8 cellular contexts compared by ENCODE assay signal in genomic region chr11:117226388-117227385, GRCh38. TPM values are rescaled to one million over a fixed set of nuclear protein-coding genes. Genes with fewer than 3 reads are reported as not detected.
DNase-seq lines count a peak whose midpoint lies in the region; ATAC-seq, FAIRE-seq and TF ChIP-seq lines count a peak whose summit lies in the region.

No MANE protein-coding gene starts in this region.

- H3K27ac ChIP-seq in fibroblast of lung (ENCODE audit: insufficient read depth, low read length) = no peak overlapping the region

- CTCF ChIA-PET in activated CD8-positive, alpha-beta T cell treated with anti-CD3 and anti-CD28 coated beads for 36 hours (lab: Charles Lee) = interaction anchor here (0.7 to 11.6 kb wide), 32 partner anchors 8 to 494 kb away, joined by 3 to 125 read pairs (median 4); partner anchors contain the start of genes SIDT2 and ZPR1

- no peak overlapping the region for H3K4me3 Mint-ChIP-seq in activated CD8-positive, alpha-beta T cell treated with anti-CD3 and anti-CD28 coated beads for 36 hours
- no peak overlapping the region for H3K4me3 Mint-ChIP-seq in natural killer cell treated with Interleukin-12 subunit alpha and Interleukin-12 subunit beta and Interleukin-15 and Interleukin-18, amount 100 ng/mL, for 72 hours

- peak; percentile 83 for FAIRE-seq in A204.1 (lab: Jason Lieb, UNC)
- FAIRE-seq in HTR-8/SVneo (lab: Jason Lieb, UNC) = no peak

- no peak overlapping the region for H3K4me3 ChIP-seq in fibroblast of lung (replicated peaks in 1 of 4; ENCODE audit: control extremely low read depth in 1 of 4, insufficient read depth in 1 of 4, low read depth in 3 of 4, low read length in 4 of 4)

- peaks cover 25% of the 10 kb centered on the region for H3K79me2 ChIP-seq in fibroblast of lung (ENCODE audit: control insufficient read depth, insufficient read depth, low read length)

- POLR2A ChIA-PET in activated CD8-positive, alpha-beta T cell treated with anti-CD3 and anti-CD28 coated beads for 36 hours (lab: Charles Lee) = interaction anchor here (1.3 to 1.9 kb wide), 3 partner anchors 46 to 82 kb away, joined by 4 read pairs; partner anchors contain the start of gene SIDT2

- no peaks in the 10 kb centered on the region for H3K27me3 ChIP-seq in fibroblast of lung (ENCODE audit: control insufficient read depth, insufficient read depth, low read length)

- no peak overlapping the region for H2AFZ ChIP-seq in fibroblast of lung (ENCODE audit: low read length)

- peaks cover 29% of the 10 kb centered on the region for H3K4me1 Mint-ChIP-seq in activated CD8-positive, alpha-beta T cell treated with anti-CD3 and anti-CD28 coated beads for 36 hours (ENCODE audit: low read depth)
- H3K4me1 Mint-ChIP-seq in natural killer cell treated with Interleukin-12 subunit alpha and Interleukin-12 subunit beta and Interleukin-15 and Interleukin-18, amount 100 ng/mL, for 72 hours (ENCODE audit: low read depth in 2 of 2) = peaks cover 38% of the 10 kb centered on the region in 2 donors

- no peaks in the 10 kb centered on the region for H3K9me3 Mint-ChIP-seq in activated CD8-positive, alpha-beta T cell treated with anti-CD3 and anti-CD28 coated beads for 36 hours
- H3K9me3 Mint-ChIP-seq in natural killer cell treated with Interleukin-12 subunit alpha and Interleukin-12 subunit beta and Interleukin-15 and Interleukin-18, amount 100 ng/mL, for 72 hours = no peaks in the 10 kb centered on the region

- H3K27ac Mint-ChIP-seq in activated CD8-positive, alpha-beta T cell treated with anti-CD3 and anti-CD28 coated beads for 36 hours = peak overlapping the region; percentile 20
- peak overlapping the region; percentile 44 to 63 for H3K27ac Mint-ChIP-seq in natural killer cell treated with Interleukin-12 subunit alpha and Interleukin-12 subunit beta and Interleukin-15 and Interleukin-18, amount 100 ng/mL, for 72 hours

- H3K4me2 ChIP-seq in fibroblast of lung (ENCODE audit: extremely low read depth, insufficient read depth, low read length) = no peak overlapping the region

- H3K9me3 ChIP-seq in fibroblast of lung (ENCODE audit: control insufficient read depth, insufficient read depth, low read depth, low read length) = no peaks in the 10 kb centered on the region

- H3K36me3 Mint-ChIP-seq in activated CD8-positive, alpha-beta T cell treated with anti-CD3 and anti-CD28 coated beads for 36 hours (ENCODE audit: low read depth) = peaks cover 60% of the 10 kb centered on the region
- H3K36me3 Mint-ChIP-seq in natural killer cell treated with Interleukin-12 subunit alpha and Interleukin-12 subunit beta and Interleukin-15 and Interleukin-18, amount 100 ng/mL, for 72 hours = peaks cover 21% of the 10 kb centered on the region

- ATAC-seq in activated CD8-positive, alpha-beta T cell treated with anti-CD3 and anti-CD28 coated beads for 36 hours = peak; percentile 48
- peak; percentile 64 to 69 for ATAC-seq in natural killer cell treated with Interleukin-12 subunit alpha and Interleukin-12 subunit beta and Interleukin-15 and Interleukin-18, amount 100 ng/mL, for 72 hours
- no peak for ATAC-seq in HG02623 (IDR thresholded peaks at IDR 0.05; ENCODE audit: unreplicated experiment)

- H4K20me1 ChIP-seq in fibroblast of lung (ENCODE audit: control insufficient read depth, extremely low read depth, insufficient read depth, low read length) = no peaks in the 10 kb centered on the region

- no peaks in the 10 kb centered on the region for H3K27me3 Mint-ChIP-seq in activated CD8-positive, alpha-beta T cell treated with anti-CD3 and anti-CD28 coated beads for 36 hours
- H3K27me3 Mint-ChIP-seq in natural killer cell treated with Interleukin-12 subunit alpha and Interleukin-12 subunit beta and Interleukin-15 and Interleukin-18, amount 100 ng/mL, for 72 hours = no peaks in the 10 kb centered on the region

- peak; percentile 81 for DNase-seq in HTR-8/SVneo (ENCODE audit: insufficient read length, low spot score)
- peak; percentile 62 for DNase-seq in NCI-H748 treated with DMSO at 0.1 percent for 48 hours (lab: John Stamatoyannopoulos, UW)
- DNase-seq in activated CD8-positive, alpha-beta T cell treated with anti-CD3 and anti-CD28 coated beads for 36 hours = peak; percentile 51
- DNase-seq in fibroblast of lung (ENCODE audit: low read depth in 2 of 2) = peak; percentile 64 to 82
- DNase-seq in natural killer cell treated with Interleukin-12 subunit alpha and Interleukin-12 subunit beta and Interleukin-15 and Interleukin-18, amount 100 ng/mL, for 72 hours (ENCODE audit: low spot score) = peak; percentile 58

- intact Hi-C loops in activated CD8-positive, alpha-beta T cell treated with anti-CD3 and anti-CD28 coated beads for 36 hours (cut with micrococcal nuclease) = no loop called here

- TF ChIP-seq CTCF in GM12872 (IDR thresholded peaks at IDR 0.05; ENCODE audit: insufficient read depth, low read depth, low read length) (peak; percentile 85), fibroblast of lung (conservative IDR thresholded peaks at IDR 0.05 in 1 of 2, IDR thresholded peaks at IDR 0.05 in 1 of 2; ENCODE audit: low read depth in 1 of 2, low read length in 2 of 2) (peak; percentile 78 to 81)
- peak; percentile 86 for TF ChIP-seq CTCF in activated CD8-positive, alpha-beta T cell treated with anti-CD3 and anti-CD28 coated beads for 36 hours (IDR thresholded peaks at IDR 0.05)

- peaks cover 20% of the 10 kb centered on the region for H3K36me3 ChIP-seq in fibroblast of lung (ENCODE audit: control insufficient read depth, insufficient read depth, low read length)

- no peak overlapping the region for H3K9ac ChIP-seq in fibroblast of lung (ENCODE audit: insufficient read depth, low read length)

- H3K4me1 ChIP-seq in fibroblast of lung (ENCODE audit: control insufficient read depth, extremely low read depth, insufficient read depth, low read length) = peaks cover 5% of the 10 kb centered on the region

RNA-seq across cellular contexts. Expression of gene PCSK7, which starts 5.2 kb away (rescaled TPM):
- total RNA-seq in activated CD8-positive, alpha-beta T cell treated with anti-CD3 and anti-CD28 coated beads for 36 hours = 100 to 1,000 TPM in 1 of 2 experiments, 10 to 100 TPM in 1; 98.8 to 107 TPM
- total RNA-seq in fibroblast of lung = 26.5 and 38.3 TPM in 2 replicates
- polyA plus RNA-seq in fibroblast of lung = 26.8 and 28.2 TPM in 2 replicates
- polyA plus RNA-seq in fibroblast of lung (2012) = 33.6 and 41.3 TPM in 2 replicates
- 70.5 and 77.2 TPM in 2 replicates for polyA minus RNA-seq in fibroblast of lung (ENCODE audit: low replicate concordance)
- 100 to 1,000 TPM; 140 to 206 TPM for total RNA-seq in natural killer cell treated with Interleukin-12 subunit alpha and Interleukin-12 subunit beta and Interleukin-15 and Interleukin-18, amount 100 ng/mL, for 72 hours

RNA-seq across cellular contexts. Expression of gene RNF214, which starts 5.8 kb away (rescaled TPM):
- 10 to 100 TPM; 14.7 to 18.3 TPM for total RNA-seq in activated CD8-positive, alpha-beta T cell treated with anti-CD3 and anti-CD28 coated beads for 36 hours
- total RNA-seq in fibroblast of lung = 11.3 and 13.4 TPM in 2 replicates
- 12.1 and 12.9 TPM in 2 replicates for polyA plus RNA-seq in fibroblast of lung
- 10.2 and 10.3 TPM in 2 replicates for polyA plus RNA-seq in fibroblast of lung (2012)
- polyA minus RNA-seq in fibroblast of lung (ENCODE audit: low replicate concordance) = 56.7 and 83.1 TPM in 2 replicates
- total RNA-seq in natural killer cell treated with Interleukin-12 subunit alpha and Interleukin-12 subunit beta and Interleukin-15 and Interleukin-18, amount 100 ng/mL, for 72 hours = 10 to 100 TPM; 18.9 to 21.6 TPM

RNA-seq across cellular contexts. Expression of gene TAGLN, which starts 27.5 kb away (rescaled TPM):
- 1 to 10 TPM; 2.0 to 2.5 TPM for total RNA-seq in activated CD8-positive, alpha-beta T cell treated with anti-CD3 and anti-CD28 coated beads for 36 hours
- 608 and 824 TPM in 2 replicates for total RNA-seq in fibroblast of lung
- 1,148 and 4,435 TPM in 2 replicates for polyA plus RNA-seq in fibroblast of lung
- polyA plus RNA-seq in fibroblast of lung (2012) = 941 and 3,722 TPM in 2 replicates
- polyA minus RNA-seq in fibroblast of lung (ENCODE audit: low replicate concordance) = 269 and 1,364 TPM in 2 replicates
- total RNA-seq in natural killer cell treated with Interleukin-12 subunit alpha and Interleukin-12 subunit beta and Interleukin-15 and Interleukin-18, amount 100 ng/mL, for 72 hours = 1 to 10 TPM; 4.8 to 7.4 TPM

RNA-seq across cellular contexts. Expression of gene SIDT2, which starts 48.1 kb away (rescaled TPM):
- 10 to 100 TPM; 16.6 to 17.3 TPM for total RNA-seq in activated CD8-positive, alpha-beta T cell treated with anti-CD3 and anti-CD28 coated beads for 36 hours
- total RNA-seq in fibroblast of lung = 10.3 and 23.5 TPM in 2 replicates
- polyA plus RNA-seq in fibroblast of lung = 24.3 and 27.2 TPM in 2 replicates
- 32.9 and 42.1 TPM in 2 replicates for polyA plus RNA-seq in fibroblast of lung (2012)
- polyA minus RNA-seq in fibroblast of lung (ENCODE audit: low replicate concordance) = 219 and 284 TPM in 2 replicates
- 10 to 100 TPM; 23.1 to 30.3 TPM for total RNA-seq in natural killer cell treated with Interleukin-12 subunit alpha and Interleukin-12 subunit beta and Interleukin-15 and Interleukin-18, amount 100 ng/mL, for 72 hours

Comparison
In these comparisons a context has a peak if more than half of its experiments do, and no peak if none do; other contexts are left out.
1. RNA of gene TAGLN, which starts 27.5 kb away (total RNA-seq): 608 to 824 TPM in fibroblast of lung; 4.8 to 7.4 TPM in natural killer cell treated with Interleukin-12 subunit alpha and Interleukin-12 subunit beta and Interleukin-15 and Interleukin-18, amount 100 ng/mL, for 72 hours and 2.0 to 2.5 TPM in activated CD8-positive, alpha-beta T cell treated with anti-CD3 and anti-CD28 coated beads for 36 hours; every median in the first group is over 10 times any median in the second.
2. Peak in every context shown above with its lines, with median percentiles within 50 percentile points of each other: CTCF ChIP-seq and DNase-seq.